In the genomic region with DNA sequence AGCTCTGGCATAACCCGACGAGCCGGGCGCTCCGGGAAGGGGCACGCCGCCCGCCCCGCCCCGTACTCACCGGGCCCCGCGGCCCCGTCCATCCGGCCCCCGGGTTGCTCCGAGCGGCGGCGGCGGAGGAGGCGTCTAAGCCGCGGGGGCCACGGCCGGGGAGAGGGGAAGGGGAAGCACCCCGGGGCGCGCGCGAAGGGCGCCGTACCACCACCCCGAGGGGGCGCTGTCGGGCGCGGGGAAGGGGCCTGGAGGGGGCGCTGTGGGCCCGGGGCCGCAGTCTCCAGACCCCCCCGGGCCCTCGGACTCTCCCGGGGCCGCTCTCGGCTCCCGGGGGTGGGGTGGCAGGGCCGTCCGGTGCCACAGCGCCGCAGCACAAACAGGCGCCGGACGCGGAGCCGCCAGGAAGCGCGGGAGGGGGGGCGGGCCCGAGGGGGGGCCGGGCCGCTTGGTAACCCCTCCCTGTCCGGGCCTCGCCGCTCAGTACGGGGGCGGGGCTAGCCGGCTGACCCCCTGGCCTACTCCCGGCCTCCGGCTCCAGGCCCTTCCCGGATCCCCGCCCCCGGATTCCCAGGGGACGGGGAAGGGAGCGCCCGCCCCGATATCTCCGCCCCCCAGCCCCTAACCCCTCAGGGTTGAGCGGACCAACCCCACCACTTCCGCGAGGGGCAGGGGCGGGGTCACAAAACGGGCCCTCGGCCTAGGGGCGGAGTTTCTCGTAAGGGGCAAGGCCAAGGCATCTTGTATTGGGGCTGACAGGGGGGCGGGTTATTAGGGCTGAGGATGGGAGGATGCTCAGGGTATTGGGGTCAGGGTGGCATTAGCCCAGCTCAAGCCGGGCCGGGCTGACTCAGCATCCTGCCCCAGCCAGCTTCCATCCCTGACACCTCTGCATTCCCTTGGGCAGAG, we compare ENCODE assay signal across 8 cellular contexts.
A peak's percentile ranks its signal among the peaks of the same experiment; 100 is the strongest.
DNase-seq lines count a peak whose midpoint lies in the region; ATAC-seq and TF ChIP-seq lines count a peak whose summit lies in the region.

A gene with protein sequence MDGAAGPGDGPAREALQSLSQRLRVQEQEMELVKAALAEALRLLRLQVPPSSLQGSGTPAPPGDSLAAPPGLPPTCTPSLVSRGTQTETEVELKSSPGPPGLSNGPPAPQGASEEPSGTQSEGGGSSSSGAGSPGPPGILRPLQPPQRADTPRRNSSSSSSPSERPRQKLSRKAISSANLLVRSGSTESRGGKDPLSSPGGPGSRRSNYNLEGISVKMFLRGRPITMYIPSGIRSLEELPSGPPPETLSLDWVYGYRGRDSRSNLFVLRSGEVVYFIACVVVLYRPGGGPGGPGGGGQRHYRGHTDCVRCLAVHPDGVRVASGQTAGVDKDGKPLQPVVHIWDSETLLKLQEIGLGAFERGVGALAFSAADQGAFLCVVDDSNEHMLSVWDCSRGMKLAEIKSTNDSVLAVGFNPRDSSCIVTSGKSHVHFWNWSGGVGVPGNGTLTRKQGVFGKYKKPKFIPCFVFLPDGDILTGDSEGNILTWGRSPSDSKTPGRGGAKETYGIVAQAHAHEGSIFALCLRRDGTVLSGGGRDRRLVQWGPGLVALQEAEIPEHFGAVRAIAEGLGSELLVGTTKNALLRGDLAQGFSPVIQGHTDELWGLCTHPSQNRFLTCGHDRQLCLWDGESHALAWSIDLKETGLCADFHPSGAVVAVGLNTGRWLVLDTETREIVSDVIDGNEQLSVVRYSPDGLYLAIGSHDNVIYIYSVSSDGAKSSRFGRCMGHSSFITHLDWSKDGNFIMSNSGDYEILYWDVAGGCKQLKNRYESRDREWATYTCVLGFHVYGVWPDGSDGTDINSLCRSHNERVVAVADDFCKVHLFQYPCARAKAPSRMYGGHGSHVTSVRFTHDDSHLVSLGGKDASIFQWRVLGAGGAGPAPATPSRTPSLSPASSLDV (minus strand): TSS at position 410 of the 909 bp plus-strand sequence. CDS start 318 bp downstream, at position 92.
Gene ROM1 (plus strand): TSS at position 892 of the 909 bp plus-strand sequence. CDS start 25 bp downstream, outside the sequence.

- POLR2A ChIA-PET in AG04449 (lab: Yijun Ruan, JAX) = interaction anchor here (0.6 to 3.0 kb wide), 5 partner anchors 9 to 213 kb away, joined by 3 to 11 read pairs (median 3); partner anchors contain the start of genes B3GAT3, C11orf98, CSKMT and MTA2

- CTCF ChIA-PET in AG04449 (lab: Yijun Ruan, JAX) = interaction anchor here (0.6 to 12.0 kb wide), 18 partner anchors 9 to 231 kb away, joined by 3 to 95 read pairs (median 4); partner anchors contain the start of genes B3GAT3, EEF1G, LRRN4CL and MTA2

- H3K9me3 Mint-ChIP-seq in central memory CD8-positive, alpha-beta T cell = no peaks in the 10 kb centered on the region

- peaks cover 25% of the 10 kb centered on the region for H3K36me3 Mint-ChIP-seq in central memory CD8-positive, alpha-beta T cell (ENCODE audit: insufficient read depth)

- no peak for DNase-seq in AG04449 (ENCODE audit: low read depth, low spot score)
- DNase-seq in NCI-H2227 (lab: John Stamatoyannopoulos, UW; ENCODE audit: unreplicated experiment) = peak; percentile 83
- DNase-seq in activated CD4-positive, CD25-positive, alpha-beta regulatory T cell treated with anti-CD3 and anti-CD28 coated beads, Interleukin-2, amount 50 U/mL, for 16 hours (ENCODE audit: low read depth, low spot score) = peak; percentile 71
- peak; percentile 82 to 87 for DNase-seq in central memory CD8-positive, alpha-beta T cell (ENCODE audit: low spot score in 2 of 2)
- DNase-seq in kidney glomerular epithelial cell (lab: John Stamatoyannopoulos, UW) = peak; percentile 29
- DNase-seq in stimulated activated CD4-positive, alpha-beta T cell treated with anti-CD3 and anti-CD28 coated beads, Interleukin-15, amount 100 ng/mL, for 48 hours (ENCODE audit: low read depth in 2 of 2) = peak; percentile 74 to 84

- ATAC-seq in GM18519 (IDR thresholded peaks at IDR 0.05; ENCODE audit: low FRiP score, unreplicated experiment) (peak; percentile 53), HG03039 (IDR thresholded peaks at IDR 0.05; ENCODE audit: unreplicated experiment) (peak; percentile 56)
- peak; percentile 76 for ATAC-seq in central memory CD8-positive, alpha-beta T cell (replicated peaks; ENCODE audit: extremely low read depth, poor library complexity, severe bottlenecking)

- peak within 1 kb of the TSS; percentile 98 for H3K27ac Mint-ChIP-seq in central memory CD8-positive, alpha-beta T cell (ENCODE audit: low read depth)

- H3K4me1 Mint-ChIP-seq in central memory CD8-positive, alpha-beta T cell = peaks cover 39% of the 10 kb centered on the region

- TF ChIP-seq CTCF in AG04449 (IDR thresholded peaks at IDR 0.05; ENCODE audit: insufficient read depth, low read length, missing control alignments) = peak; percentile 95

- peak within 1 kb of the TSS; percentile 75 for H3K4me3 ChIP-seq in AG04449 (ENCODE audit: low read depth, low read length)

- no peaks in the 10 kb centered on the region for H3K27me3 Mint-ChIP-seq in central memory CD8-positive, alpha-beta T cell

- peak within 1 kb of the TSS; percentile 93 for H3K4me3 Mint-ChIP-seq in central memory CD8-positive, alpha-beta T cell
